Comparison of ENCODE assay signal across 7 cellular contexts in genomic region chr15:51132384-51133139, GRCh38. TPM values are rescaled to one million over a fixed set of nuclear protein-coding genes. Genes with fewer than 3 reads are reported as not detected.
A peak's percentile ranks its signal among the peaks of the same experiment; 100 is the strongest.
DNase-seq lines count a peak whose midpoint lies in the region; ATAC-seq, FAIRE-seq and TF ChIP-seq lines count a peak whose summit lies in the region.

No MANE protein-coding gene starts in this region.

- H3K9me3 Mint-ChIP-seq in type B pancreatic cell, result no peaks in the 10 kb centered on the region

- peaks cover 1% of the 10 kb centered on the region for H3K27me3 Mint-ChIP-seq in type B pancreatic cell

- H3K27ac Mint-ChIP-seq in type B pancreatic cell, result no peak overlapping the region

- H3K27me3 ChIP-seq in bronchial epithelial cell (ENCODE audit: control insufficient read depth, insufficient read depth, low read length), result no peaks in the 10 kb centered on the region
- no peaks in the 10 kb centered on the region for H3K27me3 ChIP-seq in layer of hippocampus (ENCODE audit: control insufficient read depth, insufficient read depth, low read length)

- H3K36me3 ChIP-seq in bronchial epithelial cell (ENCODE audit: control insufficient read depth, insufficient read depth, low read length), result no peaks in the 10 kb centered on the region

- FAIRE-seq in bronchial epithelial cell (lab: Jason Lieb, UNC), result no peak

- POLR2A ChIA-PET in GM10248 (lab: Yijun Ruan, JAX), result no interaction called here

- no peak for DNase-seq in GM10248 (ENCODE audit: extremely low spot score)
- peak; percentile 92 for DNase-seq in M059J (ENCODE audit: low read depth)
- DNase-seq in bronchial epithelial cell (ENCODE audit: low read depth), result peak; percentile 29
- DNase-seq in type B pancreatic cell (ENCODE audit: extremely low spot score, unreplicated experiment), result no peak

- TF ChIP-seq CTCF in GM10248 (IDR thresholded peaks at IDR 0.05; ENCODE audit: control extremely low read depth, extremely low read depth, low read depth, missing control alignments) (peak; percentile 71), bronchial epithelial cell (IDR thresholded peaks at IDR 0.05; ENCODE audit: insufficient read depth, low read length, severe bottlenecking) (peak; percentile 88), type B pancreatic cell (conservative IDR thresholded peaks at IDR 0.05) (peak; percentile 86)

- no peak overlapping the region for H3K4me3 ChIP-seq in bronchial epithelial cell (ENCODE audit: low read depth, low read length)

- H3K36me3 Mint-ChIP-seq in type B pancreatic cell, result no peaks in the 10 kb centered on the region

- no peak for ATAC-seq in HG03439 (IDR thresholded peaks at IDR 0.05; ENCODE audit: unreplicated experiment)
- ATAC-seq in GM21529 (IDR thresholded peaks at IDR 0.05; ENCODE audit: unreplicated experiment), result no peak

- no peaks in the 10 kb centered on the region for H3K4me1 Mint-ChIP-seq in type B pancreatic cell (ENCODE audit: unreplicated experiment)

- CTCF ChIA-PET in GM10248 (lab: Yijun Ruan, JAX), result interaction anchor here (0.7 to 3.6 kb wide), 19 partner anchors 13 to 274 kb away, joined by 3 to 19 read pairs (median 4); no protein-coding TSS in a partner anchor

- H3K4me3 Mint-ChIP-seq in type B pancreatic cell, result no peak overlapping the region

- peak overlapping the region; percentile 6 for H3K27ac ChIP-seq in layer of hippocampus (ENCODE audit: low read depth, low read length)

RNA-seq across cellular contexts. Expression of gene TNFAIP8L3, which starts 37.9 kb away (rescaled TPM):
- 1.2 and 1.3 TPM in 2 replicates for total RNA-seq in M059J (2014; rRNA removed; shearing (Covaris generic))
- total RNA-seq in bronchial epithelial cell (5.0 and 7.6 TPM in 2 replicates), type B pancreatic cell (ENCODE audit: low replicate concordance) (8.2 and 16.9 TPM in 2 replicates)

Comparison
In these comparisons a context has a peak if more than half of its experiments do, and no peak if none do; other contexts are left out.
1. DNase-seq: peak in M059J (single experiment) and bronchial epithelial cell (single experiment); none in GM10248 (single experiment) and type B pancreatic cell (single experiment).
2. Peak in every context shown above with its lines, with median percentiles within 50 percentile points of each other: CTCF ChIP-seq.